ENCODE assay signal across 12 cellular contexts in genomic region chr15:48419896-48420295, GRCh38.
DNase-seq lines count a peak whose midpoint lies in the region; TF ChIP-seq lines count a peak whose summit lies in the region.
"Had no signal": no experiment of that assay in that cellular context is flagged by ENCODE, and none has a peak within 500 bp of the region (broad histone marks: within the 10 kb centered on the region; RNA-seq: fewer than 3 reads in every experiment).

No MANE protein-coding gene starts in this region.

- intact Hi-C loops in ascending aorta (cut with DNase I) = loop anchor here (10.0 kb wide), 1 partner anchor 225 kb away; the partner anchor contains the start of gene FBN1
- intact Hi-C loops in tibial artery (cut with DNase I; ENCODE audit: low total_unique reads) = no loop called here

- H3K4me3 ChIP-seq in HEK293 (ENCODE audit: low read depth, low read length) (no peak overlapping the region), ascending aorta (no peak overlapping the region), fibroblast of villous mesenchyme (ENCODE audit: low read depth, low read length) (no peak overlapping the region), tibial artery (no peak overlapping the region)

- CTCF ChIA-PET in HEK293 (lab: Yijun Ruan, JAX) = no interaction called here

- peaks cover 0 to 23% of the 10 kb centered on the region in 2 experiments; a peak in 1 of 3 replicates for H3K36me3 ChIP-seq in HEK293 (ENCODE audit: control insufficient read depth in 2 of 2, insufficient read depth in 1 of 2, low read length in 2 of 2)
- H3K36me3 ChIP-seq in ascending aorta = peaks cover 27 to 44% of the 10 kb centered on the region in 2 donors
- peaks cover 33 to 68% (median 47%) of the 10 kb centered on the region in 3 donors for H3K36me3 ChIP-seq in tibial artery

- no peak overlapping the region for H3K27ac ChIP-seq in HEK293 (ENCODE audit: extremely low read depth, low read depth, low read length)
- H3K27ac ChIP-seq in ascending aorta = peak overlapping the region; percentile 6 to 39
- H3K27ac ChIP-seq in tibial artery = peak overlapping the region; percentile 4 to 17

- DNase-seq in ascending aorta (ENCODE audit: low spot score in 2 of 2) = no peak
- DNase-seq in fibroblast of villous mesenchyme (ENCODE audit: low read depth) = peak; percentile 63
- no peak for DNase-seq in tibial artery
- no peak for DNase-seq in NCI-H146 (lab: John Stamatoyannopoulos, UW)
- no peak for DNase-seq in DMS79 treated with DMSO at 0.1 percent for 48 hours (lab: John Stamatoyannopoulos, UW)
- DNase-seq in NCI-H2171 treated with DMSO at 0.1 percent for 48 hours (lab: John Stamatoyannopoulos, UW) = no peak
- DNase-seq: C1 segment of cervical spinal cord; CD4-positive, alpha-beta memory T cell; DMS153; DND-41; GF-D8 had no signal

- H3K4me1 ChIP-seq in HEK293 (ENCODE audit: control insufficient read depth, insufficient read depth, low read length) (no peaks in the 10 kb centered on the region), ascending aorta (peaks cover 3 to 33% of the 10 kb centered on the region in 2 donors), tibial artery (peaks cover 0 to 36% (median 3%) of the 10 kb centered on the region in 4 donors)

- H3K9me3 ChIP-seq in HEK293 (ENCODE audit: control insufficient read depth, insufficient read depth, low read depth, low read length) (no peaks in the 10 kb centered on the region), ascending aorta (no peaks in the 10 kb centered on the region), tibial artery (no peaks in the 10 kb centered on the region)

- TF ChIP-seq CTCF in HEK293 (tag by site-specific recombination; IDR thresholded peaks at IDR 0.05) (no peak), ascending aorta (IDR thresholded peaks at IDR 0.05) (no peak), fibroblast of villous mesenchyme (IDR thresholded peaks at IDR 0.05; ENCODE audit: insufficient read depth, low read depth, low read length) (no peak), tibial artery (IDR thresholded peaks at IDR 0.05) (no peak)

- POLR2A ChIA-PET in HEK293 (lab: Yijun Ruan, JAX) = no interaction called here

- no peaks in the 10 kb centered on the region for H3K27me3 ChIP-seq in ascending aorta
- H3K27me3 ChIP-seq in tibial artery = no peaks in the 10 kb centered on the region

TF ChIP-seq in HEK293, 187 proteins besides CTCF, POLR2A, EP300 and RAD21:
- TF ChIP-seq ATF2 (tag by site-specific recombination; IDR thresholded peaks at IDR 0.05; ENCODE audit: low read depth) = peak; percentile 55
- no peak for TF ChIP-seq ZNF571 (tag by site-specific recombination; IDR thresholded peaks at IDR 0.05)
TF ChIP-seq in HEK293: peak in this region for 1.
